1 cellular context compared by ENCODE assay signal in genomic region chr10:63921932-63922713, GRCh38.
TF ChIP-seq lines count a peak whose summit lies in the region.

No MANE protein-coding gene starts in this region.

TF ChIP-seq in WTC11, 78 proteins besides CTCF, POLR2A, EP300 and RAD21 (continued from another document):
- TF ChIP-seq NR1H2 (CRISPR knock-in tag; IDR thresholded peaks at IDR 0.05) (no peak), SP1 (CRISPR knock-in tag; conservative IDR thresholded peaks at IDR 0.05) (no peak)
TF ChIP-seq in WTC11: peak in this region for 0.
